In genomic region chr15:23983500-23984259, GRCh38 we compare ENCODE assay signal across 9 cellular contexts.
"Had no signal": no experiment of that assay in that cellular context is flagged by ENCODE, and none has a peak within 500 bp of the region (broad histone marks: within the 10 kb centered on the region; RNA-seq: fewer than 3 reads in every experiment).

No MANE protein-coding gene starts in this region.

- H3K4me3 Mint-ChIP-seq: GM23338, H9, HFFc6 had no signal

- ATAC-seq: GM23338, HCT116 had no signal

- H3K4me3 ChIP-seq: GM23248, GM23338, HAP-1 had no signal

- H3K27ac Mint-ChIP-seq: GM23338, H9, HFFc6 had no signal

- H3K4me1 Mint-ChIP-seq: GM23338, H9 had no signal

- H3K9me3 ChIP-seq: HAP-1 had no signal

- H3K27ac ChIP-seq: GM23248 had no signal

- H3K36me3 ChIP-seq: HAP-1 had no signal

- DNase-seq: GM23248, GOT3, H7, H9, HCEC 1CT, HFFc6 had no signal

- H3K4me1 ChIP-seq: HAP-1 had no signal
